16 cellular contexts compared by ENCODE assay signal in genomic region chr6:90490030-90490429, GRCh38.
"Had no signal": no experiment of that assay in that cellular context is flagged by ENCODE, and none has a peak within 500 bp of the region (broad histone marks: within the 10 kb centered on the region; RNA-seq: fewer than 3 reads in every experiment).

No MANE protein-coding gene starts in this region.

- H3K27ac ChIP-seq: colonic mucosa, hepatocyte, skin epidermis, stomach, thoracic aorta, uterus had no signal

- H3K9me3 ChIP-seq: colonic mucosa, stomach, thoracic aorta, uterus had no signal

- FAIRE-seq: TTC549 had no signal

- DNase-seq: activated CD4-positive, alpha-beta T cell treated with anti-CD3 and anti-CD28 coated beads, Interleukin-2, amount 10 ng/mL, durations not matched to agents 7 days and 5 days; activated CD4-positive, CD25-positive, alpha-beta regulatory T cell; activated naive CD4-positive, alpha-beta T cell treated with anti-CD3 and anti-CD28 coated beads, Interleukin-2, amount 10 ng/mL, durations not matched to agents 7 days and 5 days; activated T-cell treated with anti-CD3 and anti-CD28 coated beads for 4 hours; colonic mucosa; effector memory CD4-positive, alpha-beta T cell; erythroblast; left cardiac atrium; natural killer cell; stimulated activated CD4-positive, alpha-beta T cell treated with anti-CD3 and anti-CD28 coated beads, Interleukin-4, amount 100 ng/mL, for 4 hours; stomach; uterus had no signal

- H3K4me3 ChIP-seq: colonic mucosa, hepatocyte, skin epidermis, stomach, thoracic aorta, uterus had no signal

- ATAC-seq: left cardiac atrium, natural killer cell had no signal

- H3K27me3 ChIP-seq: colonic mucosa, hepatocyte, uterus had no signal

- H3K79me2 ChIP-seq: hepatocyte had no signal

- H3K4me1 ChIP-seq: colonic mucosa, stomach, uterus had no signal

- H3K4me2 ChIP-seq: hepatocyte had no signal

- H3K36me3 ChIP-seq: colonic mucosa, stomach, thoracic aorta, uterus had no signal

- H2AFZ ChIP-seq: hepatocyte had no signal
